Comparison of ENCODE assay signal across 22 cellular contexts in genomic region chr1:38293530-38293929, GRCh38.
"Had no signal": no experiment of that assay in that cellular context is flagged by ENCODE, and none has a peak within 500 bp of the region (broad histone marks: within the 10 kb centered on the region; RNA-seq: fewer than 3 reads in every experiment).

No MANE protein-coding gene starts in this region.

- H3K4me3 ChIP-seq: left ventricle myocardium inferior, lung, neural progenitor cell, ovary, right atrium auricular region, skin epidermis, suprapubic skin, thoracic aorta, tibial artery, upper lobe of right lung had no signal

- FAIRE-seq: urothelium cell line had no signal

- H2AFZ ChIP-seq: neural progenitor cell had no signal

- DNase-seq: islet precursor cell; left ventricle myocardium inferior; mesendoderm; naive B cell; natural killer cell; nephron progenitor cell; ovary; stimulated activated CD4-positive, alpha-beta T cell treated with anti-CD3 and anti-CD28 coated beads, Interleukin-12 subunit alpha, Interleukin-12 subunit beta, amount 100 ng/mL, for 4 hours; stimulated activated CD4-positive, alpha-beta T cell treated with anti-CD3 and anti-CD28 coated beads, Interleukin-15, amount 100 ng/mL, for 24 hours; stimulated activated CD4-positive, alpha-beta T cell treated with anti-CD3 and anti-CD28 coated beads, Interleukin-2, amount 100 ng/mL, for 24 hours; stimulated activated CD4-positive, alpha-beta T cell treated with anti-CD3 and anti-CD28 coated beads, Interleukin-4, amount 100 ng/mL, for 1 hour; stimulated activated naive B cell treated with anti-CD40 and anti-IgM and Interleukin-4, amounts not matched to agents 10 μg/mL and 1 μg/mL and 100 μg/mL, for 72 hours; tibial artery; upper lobe of right lung had no signal

- ATAC-seq: natural killer cell; sciatic nerve; stimulated activated naive B cell treated with anti-CD40 and anti-IgM and Interleukin-4, amounts not matched to agents 10 μg/mL and 1 μg/mL and 100 μg/mL, for 72 hours had no signal

- H3K4me2 ChIP-seq: neural progenitor cell had no signal

- H3K36me3 ChIP-seq: left ventricle myocardium inferior, neural progenitor cell, ovary, right atrium auricular region, suprapubic skin, thoracic aorta, tibial artery, upper lobe of right lung had no signal

- H3K4me1 ChIP-seq: left ventricle myocardium inferior, suprapubic skin, upper lobe of right lung had no signal

- H3K27ac ChIP-seq: left ventricle myocardium inferior, neural progenitor cell, ovary, right atrium auricular region, skin epidermis, suprapubic skin, thoracic aorta, tibial artery, upper lobe of right lung had no signal

- H3K27me3 ChIP-seq: neural progenitor cell, ovary, right atrium auricular region, upper lobe of right lung had no signal

- H3K9me3 ChIP-seq: left ventricle myocardium inferior, ovary, right atrium auricular region, suprapubic skin, thoracic aorta, tibial artery, upper lobe of right lung had no signal

- H3K9ac ChIP-seq: neural progenitor cell had no signal
